Comparison of ENCODE assay signal across 8 cellular contexts in genomic region chr17:40317880-40318834, GRCh38. TPM values are rescaled to one million over a fixed set of nuclear protein-coding genes. Genes with fewer than 3 reads are reported as not detected.
DNase-seq lines count a peak whose midpoint lies in the region; ATAC-seq and TF ChIP-seq lines count a peak whose summit lies in the region.

No MANE protein-coding gene starts in this region.

- H3K27me3 ChIP-seq in upper lobe of right lung = no peaks in the 10 kb centered on the region

- DNase-seq in GM10266 (ENCODE audit: extremely low spot score) (peak; percentile 97), NCI-H1417 treated with DMSO at 0.1 percent for 48 hours (lab: John Stamatoyannopoulos, UW) (peak; percentile 61), SW480 (ENCODE audit: low spot score) (peak; percentile 96), left cardiac atrium (peak; percentile 97), posterior vena cava (ENCODE audit: low spot score) (peak; percentile 98), upper lobe of right lung (peak; percentile 98)

- no peaks in the 10 kb centered on the region for H3K9me3 ChIP-seq in upper lobe of right lung

- WGBS in adipose tissue, 3 donors = 0% methylated on average over 67 to 70 of the region's 70 CpGs

- H3K4me3 ChIP-seq in upper lobe of right lung = peak overlapping the region; percentile 100

- ATAC-seq in HG02642 (IDR thresholded peaks at IDR 0.05; ENCODE audit: poor library complexity, unreplicated experiment) (peak; percentile 63), left cardiac atrium (peak; percentile 90 to 91), upper lobe of right lung (peak; percentile 89)

- H3K27ac ChIP-seq in adipose tissue (ENCODE audit: low read depth, low read length) (peak overlapping the region; percentile 80), upper lobe of right lung (peak overlapping the region; percentile 98)

- peaks cover 74% of the 10 kb centered on the region for H3K4me1 ChIP-seq in upper lobe of right lung

- H3K36me3 ChIP-seq in upper lobe of right lung = no peaks in the 10 kb centered on the region

- TF ChIP-seq CTCF in GM10266 (IDR thresholded peaks at IDR 0.05; ENCODE audit: control insufficient read depth, insufficient read depth, low read depth, missing control alignments) = no peak
- TF ChIP-seq CTCF in upper lobe of right lung (IDR thresholded peaks at IDR 0.05) = no peak

- intact Hi-C loops in left cardiac atrium (cut with DNase I) = no loop called here
- intact Hi-C loops in posterior vena cava (cut with DNase I) = loop anchor here in 1 of 2 donors (10.0 kb wide), 1 partner anchor 97 kb away; the partner anchor contains the start of gene TOP2A
- intact Hi-C loops in upper lobe of right lung (cut with DNase I) = no loop called here

RNA-seq across cellular contexts. Expression of gene RARA, which starts 9.2 kb away (rescaled TPM):
- polyA plus RNA-seq in adipose tissue = 10 to 100 TPM in 2 of 3 donors, 1 to 10 TPM in 1; 7.8 to 54.3 (median 44.0) TPM
- total RNA-seq in left cardiac atrium = 10 to 100 TPM; 23.3 to 43.8 TPM
- total RNA-seq in posterior vena cava = 10 to 100 TPM; 47.5 to 54.5 TPM
- total RNA-seq in upper lobe of right lung = 69.7 TPM

RNA-seq across cellular contexts. Expression of gene CDC6, which starts 30.5 kb away (rescaled TPM):
- 1 to 10 TPM; 1.1 to 3.1 (median 1.4) TPM for polyA plus RNA-seq in adipose tissue
- total RNA-seq in left cardiac atrium (1 to 10 TPM; 1.3 to 1.9 TPM), posterior vena cava (1 to 10 TPM; 1.4 to 2.5 TPM), upper lobe of right lung (1.4 TPM)

RNA-seq across cellular contexts. Expression of gene GJD3, which starts 46.4 kb away (rescaled TPM):
- polyA plus RNA-seq in adipose tissue = 1 to 10 TPM in 1 of 3 donors, under 1 TPM in 1, not detected in 1; 0.78 to 1.0 TPM
- total RNA-seq in left cardiac atrium = 1 to 10 TPM; 1.2 to 1.3 TPM
- under 1 TPM; 0.79 to 1.00 TPM for total RNA-seq in posterior vena cava
- 2.8 TPM for total RNA-seq in upper lobe of right lung

Comparison
In these comparisons a context has a peak if more than half of its experiments do, and no peak if none do; other contexts are left out.
1. Peak in every context shown above with its lines: DNase-seq, ATAC-seq, H3K4me3 ChIP-seq and H3K27ac ChIP-seq.